Comparison of ENCODE assay signal across 19 cellular contexts in the genomic region with DNA sequence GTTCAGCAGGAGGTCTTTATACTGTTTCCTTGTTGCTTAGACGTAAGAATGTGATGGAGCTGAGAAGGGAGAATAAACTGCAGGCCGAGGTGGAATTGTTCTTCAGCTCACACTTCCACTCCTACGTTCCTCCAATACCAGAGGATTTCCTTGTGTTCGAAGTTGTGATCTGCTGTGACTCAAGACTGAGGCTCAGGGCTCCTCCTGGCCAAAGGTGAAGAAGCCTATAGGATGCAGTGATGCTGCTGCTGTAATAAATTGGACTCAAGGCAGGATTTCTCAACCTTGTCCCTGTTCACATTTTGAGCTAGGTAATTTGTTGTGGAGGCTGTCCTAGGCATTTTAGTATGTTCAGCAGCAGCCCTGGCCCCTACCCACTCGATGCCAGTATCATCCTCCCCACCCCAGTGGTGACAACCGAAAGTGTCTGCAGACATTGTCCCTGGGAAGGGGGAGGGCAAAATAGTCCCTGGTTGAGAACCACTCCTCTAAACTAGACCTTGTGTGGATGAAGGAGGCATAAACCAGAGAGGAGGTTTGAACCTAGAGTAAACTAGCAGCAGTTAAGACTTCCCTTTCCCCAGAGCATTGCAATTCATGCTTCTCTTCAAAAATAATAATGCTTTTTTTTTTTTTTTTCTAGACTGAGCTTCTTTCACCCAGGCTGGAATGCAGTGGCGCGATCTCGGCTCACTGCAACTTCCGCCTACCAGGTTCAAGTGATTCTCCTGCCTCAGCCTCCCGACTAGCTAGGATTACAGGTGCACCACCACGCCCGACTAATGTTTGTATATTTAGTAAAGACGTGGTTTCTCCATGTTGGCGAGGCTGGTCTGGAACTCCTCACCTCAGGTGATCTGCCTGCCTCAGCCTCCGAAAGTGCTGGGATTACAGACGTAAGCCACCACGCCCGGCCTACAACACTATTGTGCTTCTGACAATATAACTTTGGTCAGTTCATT. TPM values are rescaled to one million over a fixed set of nuclear protein-coding genes. Genes with fewer than 3 reads are reported as not detected.
DNase-seq lines count a peak whose midpoint lies in the region; ATAC-seq and TF ChIP-seq lines count a peak whose summit lies in the region.
"Had no signal": no experiment of that assay in that cellular context is flagged by ENCODE, and none has a peak within 500 bp of the region (broad histone marks: within the 10 kb centered on the region; RNA-seq: fewer than 3 reads in every experiment).

No MANE protein-coding gene starts in this region.

- H3K27ac ChIP-seq in hepatocyte (no peak overlapping the region), SJCRH30 (no peak overlapping the region)
- H3K27ac ChIP-seq: coronary artery, neural progenitor cell had no signal

- H3K4me2 ChIP-seq in hepatocyte, result no peak overlapping the region
- H3K4me2 ChIP-seq: neural progenitor cell, smooth muscle cell had no signal

- peak; percentile 39 for ATAC-seq in stimulated activated naive CD8-positive, alpha-beta T cell treated with anti-CD3 and anti-CD28 coated beads, Interleukin-15, amount 100 ng/mL, for 72 hours
- ATAC-seq in stimulated activated naive CD8-positive, alpha-beta T cell treated with anti-CD3 and anti-CD28 coated beads, Interleukin-15, Interleukin-2, amounts not matched to agents 100 U/mL and 50 U/mL, for 24 hours, result no peak
- no peak for ATAC-seq in activated T-helper 17 cell treated with anti-CD3 and anti-CD28 coated beads, Interleukin-2, amount 50 U/mL, for 72 hours (replicated peaks)

- H3K9me3 ChIP-seq in hepatocyte (ENCODE audit: low read depth) (no peaks in the 10 kb centered on the region), SJCRH30 (replicated peaks) (no peaks in the 10 kb centered on the region)

- H3K79me2 ChIP-seq in hepatocyte, result peaks cover 4% of the 10 kb centered on the region

- TF ChIP-seq CTCF in hepatocyte (IDR thresholded peaks at IDR 0.05; ENCODE audit: poor library complexity), result no peak
- TF ChIP-seq CTCF in GM20000 (IDR thresholded peaks at IDR 0.05; ENCODE audit: extremely low read depth, missing control alignments), result no peak

- no peaks in the 10 kb centered on the region for H4K20me1 ChIP-seq in hepatocyte (ENCODE audit: insufficient read depth, poor library complexity, severe bottlenecking)

- no peak overlapping the region for H2AFZ ChIP-seq in hepatocyte
- H2AFZ ChIP-seq: neural progenitor cell had no signal

- no peaks in the 10 kb centered on the region for H3K9me2 ChIP-seq in hepatocyte (replicated peaks; ENCODE audit: insufficient read depth)

- H3K36me3 ChIP-seq in hepatocyte (replicated peaks; ENCODE audit: insufficient read depth, low read depth) (no peaks in the 10 kb centered on the region), SJCRH30 (no peaks in the 10 kb centered on the region)
- H3K36me3 ChIP-seq: neural progenitor cell had no signal

- peaks cover 6% of the 10 kb centered on the region for H3K36me3 Mint-ChIP-seq in activated T-helper 17 cell treated with anti-CD3 and anti-CD28 coated beads, Interleukin-2, amount 50 U/mL, for 72 hours (ENCODE audit: low read depth)
- H3K36me3 Mint-ChIP-seq: neural progenitor cell had no signal

- H3K9me3 Mint-ChIP-seq in stimulated activated naive CD8-positive, alpha-beta T cell treated with anti-CD3 and anti-CD28 coated beads, Interleukin-15, amount 100 ng/mL, for 72 hours, result no peaks in the 10 kb centered on the region
- H3K9me3 Mint-ChIP-seq in activated T-helper 17 cell treated with anti-CD3 and anti-CD28 coated beads, Interleukin-2, amount 50 U/mL, for 72 hours, result no peaks in the 10 kb centered on the region
- H3K9me3 Mint-ChIP-seq: activated naive CD4-positive, alpha-beta T cell treated with anti-CD3 and anti-CD28 coated beads, Interleukin-2, amount 50 U/mL, for 24 hours had no signal

- WGBS in hepatocyte (ENCODE audit: low lambda C conversion rate, missing lambda C conversion rate), result 90% methylated on average over 19 of the region's 19 CpGs

- H3K4me1 Mint-ChIP-seq in stimulated activated naive CD8-positive, alpha-beta T cell treated with anti-CD3 and anti-CD28 coated beads, Interleukin-15, amount 100 ng/mL, for 72 hours, result peaks cover 20% of the 10 kb centered on the region
- no peaks in the 10 kb centered on the region for H3K4me1 Mint-ChIP-seq in activated T-helper 17 cell treated with anti-CD3 and anti-CD28 coated beads, Interleukin-2, amount 50 U/mL, for 72 hours

- DNase-seq in stimulated activated naive CD8-positive, alpha-beta T cell treated with anti-CD3 and anti-CD28 coated beads, Interleukin-15, amount 100 ng/mL, for 72 hours, result no peak
- DNase-seq in stimulated activated naive CD8-positive, alpha-beta T cell treated with anti-CD3 and anti-CD28 coated beads, Interleukin-15, Interleukin-2, amounts not matched to agents 100 U/mL and 50 U/mL, for 24 hours, result no peak
- DNase-seq in hepatocyte (ENCODE audit: low spot score), result peak; percentile 29
- DNase-seq in activated naive CD4-positive, alpha-beta T cell treated with anti-CD3 and anti-CD28 coated beads, Interleukin-2, amount 50 U/mL, for 16 hours, result no peak
- DNase-seq in SJCRH30, result no peak
- DNase-seq in occipital lobe (lab: John Stamatoyannopoulos, UW), result no peak
- no peak for DNase-seq in GM20000 (ENCODE audit: low spot score)
- DNase-seq: activated CD4-positive, alpha-beta T cell treated with anti-CD3 and anti-CD28 coated beads for 48 hours; hippocampal formation; kidney; NCI-H1105 treated with DMSO at 0.1 percent for 48 hours; NCI-H526 treated with DMSO at 0.1 percent for 48 hours; Right ventricle myocardium superior; stimulated activated CD4-positive, alpha-beta T cell treated with anti-CD3 and anti-CD28 coated beads, Interleukin-4, amount 100 ng/mL, for 1 hour had no signal

- no peaks in the 10 kb centered on the region for H3K27me3 Mint-ChIP-seq in stimulated activated naive CD8-positive, alpha-beta T cell treated with anti-CD3 and anti-CD28 coated beads, Interleukin-15, amount 100 ng/mL, for 72 hours
- H3K27me3 Mint-ChIP-seq in activated T-helper 17 cell treated with anti-CD3 and anti-CD28 coated beads, Interleukin-2, amount 50 U/mL, for 72 hours, result no peaks in the 10 kb centered on the region
- H3K27me3 Mint-ChIP-seq: activated naive CD4-positive, alpha-beta T cell treated with anti-CD3 and anti-CD28 coated beads, Interleukin-2, amount 50 U/mL, for 24 hours had no signal

- H3K4me1 ChIP-seq in hepatocyte (ENCODE audit: insufficient read depth) (no peaks in the 10 kb centered on the region), SJCRH30 (no peaks in the 10 kb centered on the region)
- H3K4me1 ChIP-seq: neural progenitor cell had no signal

- H3K4me3 ChIP-seq in hepatocyte (no peak overlapping the region), SJCRH30 (no peak overlapping the region)
- H3K4me3 ChIP-seq: coronary artery, neural progenitor cell, smooth muscle cell had no signal

- no peak overlapping the region for H3K4me3 Mint-ChIP-seq in stimulated activated naive CD8-positive, alpha-beta T cell treated with anti-CD3 and anti-CD28 coated beads, Interleukin-15, amount 100 ng/mL, for 72 hours
- no peak overlapping the region for H3K4me3 Mint-ChIP-seq in activated T-helper 17 cell treated with anti-CD3 and anti-CD28 coated beads, Interleukin-2, amount 50 U/mL, for 72 hours
- H3K4me3 Mint-ChIP-seq: activated naive CD4-positive, alpha-beta T cell treated with anti-CD3 and anti-CD28 coated beads, Interleukin-2, amount 50 U/mL, for 24 hours; neural progenitor cell had no signal

- H3K27me3 ChIP-seq in hepatocyte (no peaks in the 10 kb centered on the region), SJCRH30 (no peaks in the 10 kb centered on the region)
- H3K27me3 ChIP-seq: neural progenitor cell had no signal

- H3K27ac Mint-ChIP-seq in stimulated activated naive CD8-positive, alpha-beta T cell treated with anti-CD3 and anti-CD28 coated beads, Interleukin-15, amount 100 ng/mL, for 72 hours, result peak overlapping the region in 1 of 2 donors; percentile 34
- peak overlapping the region; percentile 45 for H3K27ac Mint-ChIP-seq in activated T-helper 17 cell treated with anti-CD3 and anti-CD28 coated beads, Interleukin-2, amount 50 U/mL, for 72 hours
- H3K27ac Mint-ChIP-seq: activated naive CD4-positive, alpha-beta T cell treated with anti-CD3 and anti-CD28 coated beads, Interleukin-2, amount 50 U/mL, for 24 hours; neural progenitor cell had no signal

RNA-seq across cellular contexts. Expression of a gene that starts 11.1 kb away (rescaled TPM):
- total RNA-seq in activated T-helper 17 cell treated with anti-CD3 and anti-CD28 coated beads, Interleukin-2, amount 50 U/mL, for 72 hours, result 10 to 100 TPM; 18.9 to 20.7 TPM
- 17.7 and 20.0 TPM in 2 replicates for total RNA-seq in hepatocyte
- polyA plus RNA-seq in hepatocyte, result 10.4 and 11.5 TPM in 2 replicates
- total RNA-seq in SJCRH30 (2014; rRNA removed; shearing (Covaris generic)), result 13.7 and 13.9 TPM in 2 replicates
- 50.2 TPM for total RNA-seq in occipital lobe
